In the genomic region with DNA sequence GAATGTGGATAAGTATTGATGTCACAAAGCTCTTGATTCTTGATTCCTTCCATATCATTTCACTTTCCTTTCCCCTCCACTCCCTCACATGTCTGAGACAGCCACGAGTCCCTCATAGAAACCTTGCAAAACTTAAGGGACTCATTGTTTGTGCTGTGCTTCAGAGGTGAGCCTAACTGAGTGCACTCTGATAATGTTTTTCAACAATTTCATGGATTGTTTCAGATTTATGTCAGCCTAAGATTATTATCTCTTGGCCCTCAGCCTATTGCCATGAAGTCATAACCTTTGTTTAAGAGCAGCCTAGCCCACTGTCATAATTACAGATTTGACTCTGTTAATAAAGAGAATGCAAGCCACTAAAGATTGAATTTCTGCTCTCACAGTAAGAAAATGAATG, we compare ENCODE assay signal across 20 cellular contexts.
DNase-seq lines count a peak whose midpoint lies in the region; TF ChIP-seq lines count a peak whose summit lies in the region.
"Had no signal": no experiment of that assay in that cellular context is flagged by ENCODE, and none has a peak within 500 bp of the region (broad histone marks: within the 10 kb centered on the region; RNA-seq: fewer than 3 reads in every experiment).

No MANE protein-coding gene starts in this region.

- no peaks in the 10 kb centered on the region for H3K36me3 ChIP-seq in mucosa of rectum (ENCODE audit: control insufficient read depth in 2 of 2, insufficient read depth in 2 of 2, low read length in 2 of 2)

- H3K27me3 ChIP-seq in mucosa of rectum (ENCODE audit: control insufficient read depth in 2 of 2, insufficient read depth in 2 of 2, low read length in 2 of 2) = no peaks in the 10 kb centered on the region

- H3K9me3 ChIP-seq in mucosa of rectum (ENCODE audit: control insufficient read depth in 2 of 2, low read length in 2 of 2) = no peaks in the 10 kb centered on the region

- H3K4me1 Mint-ChIP-seq in Calu3 (ENCODE audit: low read depth, unreplicated experiment) = peaks cover 70% of the 10 kb centered on the region
- H3K4me1 Mint-ChIP-seq: CD14-positive monocyte, IgD-negative memory B cell had no signal

- no peak overlapping the region for H3K9ac ChIP-seq in mucosa of rectum (ENCODE audit: low read depth in 1 of 2, low read length in 2 of 2)

- intact Hi-C loops in Calu3 (cut with micrococcal nuclease; ENCODE audit: unreplicated experiment) = loop anchor here (2.0 to 5.0 kb wide), 4 partner anchors 63 to 348 kb away; no protein-coding TSS in a partner anchor

- peaks cover 13 to 29% of the 10 kb centered on the region in 2 donors for H3K4me1 ChIP-seq in mucosa of rectum (ENCODE audit: control insufficient read depth in 2 of 2, insufficient read depth in 2 of 2, low read length in 2 of 2)

- H3K4me3 Mint-ChIP-seq in Calu3 (ENCODE audit: low read depth, unreplicated experiment) = peak overlapping the region; percentile 8
- H3K4me3 Mint-ChIP-seq: CD14-positive monocyte, H9, IgD-negative memory B cell had no signal

- in situ Hi-C loops in SK-MEL-5 (cut with HindIII; ENCODE audit: low pct_unique_long_range_greater_than_20kb, low sequenced_read_pairs) = no loop called here

- no peak overlapping the region for H3K4me3 ChIP-seq in mucosa of rectum (ENCODE audit: low read length in 2 of 2)

- H3K9me3 Mint-ChIP-seq in Calu3 (ENCODE audit: low read depth, unreplicated experiment) = no peaks in the 10 kb centered on the region
- H3K9me3 Mint-ChIP-seq: CD14-positive monocyte, H9, IgD-negative memory B cell had no signal

- H3K27ac Mint-ChIP-seq in Calu3 (ENCODE audit: unreplicated experiment) = peak overlapping the region; percentile 71
- H3K27ac Mint-ChIP-seq: IgD-negative memory B cell had no signal

- TF ChIP-seq CTCF in Calu3 (IDR thresholded peaks at IDR 0.05; ENCODE audit: unreplicated experiment) = no peak

- peaks cover 24% of the 10 kb centered on the region for H3K36me3 Mint-ChIP-seq in Calu3 (ENCODE audit: insufficient read depth, unreplicated experiment)
- H3K36me3 Mint-ChIP-seq: CD14-positive monocyte, IgD-negative memory B cell had no signal

- BruUV-seq in Calu3 (replicated peaks; lab: Mats Ljungman, UMichigan) = no TSS peak

- CTCF ChIA-PET in Calu3 (lab: Charles Lee) = interaction anchor here (1.0 to 2.2 kb wide), 4 partner anchors 21 to 151 kb away, joined by 3 to 8 read pairs (median 5); no protein-coding TSS in a partner anchor

- no peak for DNase-seq in Calu3
- peak; percentile 50 for DNase-seq in HT-29 (ENCODE audit: low spot score)
- peak; percentile 30 for DNase-seq in SK-MEL-5 (ENCODE audit: low read depth, low spot score)
- DNase-seq in HuH-7.5 (ENCODE audit: low spot score) = no peak
- DNase-seq in stimulated activated CD4-positive, alpha-beta T cell treated with anti-CD3 and anti-CD28 coated beads, Interleukin-4, amount 100 ng/mL, for 1 hour = no peak
- DNase-seq in erythroblast (lab: John Stamatoyannopoulos, UW) = no peak
- DNase-seq: ACHN, AML-193, COR-L47, DMS153, EL, H9, MV-4-11, NCI-H1436, NCI-H2029, NCI-H774, SHP77 treated with DMSO at 0.1 percent for 48 hours had no signal

- no peaks in the 10 kb centered on the region for H3K27me3 Mint-ChIP-seq in Calu3 (ENCODE audit: unreplicated experiment)
- H3K27me3 Mint-ChIP-seq: IgD-negative memory B cell had no signal

- no peak for TF ChIP-seq POLR2A in erythroblast (IDR thresholded peaks at IDR 0.05; ENCODE audit: low read length)

- peak overlapping the region; percentile 73 to 83 for H3K27ac ChIP-seq in mucosa of rectum (ENCODE audit: low read depth in 2 of 2, low read length in 2 of 2)

Comparison
In these comparisons a context has a peak if more than half of its experiments do, and no peak if none do; other contexts are left out.
1. DNase-seq: peak in HT-29 (single experiment) and SK-MEL-5 (single experiment); none in Calu3 (single experiment), HuH-7.5 (single experiment), stimulated activated CD4-positive, alpha-beta T cell treated with anti-CD3 and anti-CD28 coated beads, Interleukin-4, amount 100 ng/mL, for 1 hour (single experiment) and erythroblast (0 of 2).